In genomic region chr9:116506685-116507084, GRCh38 we compare ENCODE assay signal across 15 cellular contexts.
"Had no signal": no experiment of that assay in that cellular context is flagged by ENCODE, and none has a peak within 500 bp of the region (broad histone marks: within the 10 kb centered on the region; RNA-seq: fewer than 3 reads in every experiment).

No MANE protein-coding gene starts in this region.

- H3K9me3 ChIP-seq: prostate gland, transverse colon had no signal

- DNase-seq: activated CD4-positive, alpha-beta T cell treated with anti-CD3 and anti-CD28 coated beads for 48 hours; activated CD8-positive, alpha-beta T cell treated with anti-CD3 and anti-CD28 coated beads, Interleukin-2, amount 10 ng/mL, durations not matched to agents 7 days and 5 days; activated naive CD4-positive, alpha-beta T cell; central memory CD4-positive, alpha-beta T cell; cortex of kidney; effector memory CD4-positive, alpha-beta T cell; occipital lobe; stimulated activated CD4-positive, alpha-beta T cell treated with anti-CD3 and anti-CD28 coated beads, Interleukin-2, amount 100 ng/mL, for 24 hours; stimulated activated naive CD4-positive, alpha-beta T cell; substantia nigra; transverse colon had no signal

- H3K27me3 ChIP-seq: ascending aorta, transverse colon had no signal

- H3K4me3 ChIP-seq: ascending aorta, prostate gland, transverse colon had no signal

- H3K4me1 ChIP-seq: ascending aorta, prostate gland, transverse colon had no signal

- H3K36me3 ChIP-seq: ascending aorta, prostate gland, transverse colon had no signal

- H3K27ac ChIP-seq: ascending aorta, prostate gland, transverse colon had no signal

- ATAC-seq: activated CD8-positive, alpha-beta T cell treated with anti-CD3 and anti-CD28 coated beads, Interleukin-2, amount 10 ng/mL, durations not matched to agents 7 days and 5 days; sciatic nerve; WTC11 had no signal
